ENCODE assay signal across 9 cellular contexts in genomic region chr2:240205348-240205747, GRCh38.
DNase-seq lines count a peak whose midpoint lies in the region; ATAC-seq and TF ChIP-seq lines count a peak whose summit lies in the region.
"Had no signal": no experiment of that assay in that cellular context is flagged by ENCODE, and none has a peak within 500 bp of the region (broad histone marks: within the 10 kb centered on the region; RNA-seq: fewer than 3 reads in every experiment).

No MANE protein-coding gene starts in this region.

- peaks cover 7% of the 10 kb centered on the region; the same call in 1 of the 2 replicates for H3K9me3 ChIP-seq in HUES64 (ENCODE audit: insufficient read depth, low read depth, low read length)
- H3K9me3 ChIP-seq in neuron (ENCODE audit: low read length): no peaks in the 10 kb centered on the region

- peak; percentile 18 for DNase-seq in amniotic stem cell (lab: John Stamatoyannopoulos, UW)
- DNase-seq in SIG-M5 treated with dmso at 0.1 percent for 504 hours (lab: John Stamatoyannopoulos, UW; ENCODE audit: unreplicated experiment): no peak
- no peak for DNase-seq in coronary artery (ENCODE audit: low spot score)
- DNase-seq: GF-D8 had no signal

- no peaks in the 10 kb centered on the region for H3K36me3 ChIP-seq in ACC112 (ENCODE audit: insufficient read depth, low read length)
- no peaks in the 10 kb centered on the region for H3K36me3 ChIP-seq in HUES64 (ENCODE audit: insufficient read depth, low read length)
- H3K36me3 ChIP-seq in neuron (ENCODE audit: insufficient read depth, low read length): no peaks in the 10 kb centered on the region

- H3K79me2 ChIP-seq in ACC112 (ENCODE audit: control insufficient read depth, insufficient read depth, low read length, unreplicated experiment): no peaks in the 10 kb centered on the region

- no peak for ATAC-seq in GM18517 (IDR thresholded peaks at IDR 0.05; ENCODE audit: unreplicated experiment)
- no peak for ATAC-seq in HG03378 (IDR thresholded peaks at IDR 0.05; ENCODE audit: unreplicated experiment)

- H3K27ac ChIP-seq in ACC112 (ENCODE audit: low read depth, low read length) (peak overlapping the region; percentile 19; the same call in 1 of the 2 replicates), HUES64 (ENCODE audit: low read depth, low read length) (no peak overlapping the region), coronary artery (no peak overlapping the region)

- H3K9ac ChIP-seq in HUES64 (ENCODE audit: low read depth, low read length): no peak overlapping the region

- H3K4me3 ChIP-seq in ACC112 (ENCODE audit: low read depth, low read length) (no peak overlapping the region), HUES64 (ENCODE audit: low read length) (0 out of 2 replicates have a peak overlapping the region, but pooled peaks have one; percentile 15), neuron (ENCODE audit: low read length) (no peak overlapping the region), coronary artery (no peak overlapping the region)

- H2AFZ ChIP-seq in ACC112 (ENCODE audit: low read length, unreplicated experiment) (no peak overlapping the region), neuron (ENCODE audit: low read depth, low read length) (peak overlapping the region; percentile 49)

- no peak for TF ChIP-seq CTCF in coronary artery (IDR thresholded peaks at IDR 0.05)

- H3K27me3 ChIP-seq in ACC112 (ENCODE audit: insufficient read depth, low read length) (peaks cover 41% of the 10 kb centered on the region), HUES64 (ENCODE audit: insufficient read depth, low read length) (no peaks in the 10 kb centered on the region), neuron (ENCODE audit: insufficient read depth, low read length) (peaks cover 5% of the 10 kb centered on the region)

- H3K4me1 ChIP-seq in ACC112 (ENCODE audit: control insufficient read depth, insufficient read depth, low read length, unreplicated experiment) (peaks cover 12% of the 10 kb centered on the region), HUES64 (ENCODE audit: insufficient read depth, low read length) (peaks cover 13% of the 10 kb centered on the region), neuron (ENCODE audit: insufficient read depth, low read length) (peaks cover 13% of the 10 kb centered on the region)

- 16% methylated on average over 3 of the region's 3 CpGs for WGBS in HUES64
